Comparison of ENCODE assay signal across 1 cellular context in genomic region chr5:140725799-140726471, GRCh38.
A peak's percentile ranks its signal among the peaks of the same experiment; 100 is the strongest.
TF ChIP-seq lines count a peak whose summit lies in the region.

No MANE protein-coding gene starts in this region.

TF ChIP-seq in GM12878, 131 proteins besides CTCF, POLR2A, EP300 and RAD21 (continued from another document and continues in another):
- TF ChIP-seq PKNOX1 (IDR thresholded peaks at IDR 0.05) (peak; percentile 38; the same call in 1 of the 2 replicates), FOXK2 (IDR thresholded peaks at IDR 0.05) (no peak), ZBTB33 (IDR thresholded peaks at IDR 0.05) (no peak), CHD2 (IDR thresholded peaks at IDR 0.05; ENCODE audit: borderline replicate concordance, low read depth, low read length) (no peak), ZBTB11 (CRISPR knock-in tag; IDR thresholded peaks at IDR 0.05) (peak; percentile 3; the same call in 1 of the 2 replicates), ATF2 (IDR thresholded peaks at IDR 0.05; ENCODE audit: low read length) (no peak), USF2 (IDR thresholded peaks at IDR 0.05; ENCODE audit: borderline replicate concordance, low read depth, low read length) (no peak), MYC (IDR thresholded peaks at IDR 0.05; ENCODE audit: insufficient read depth, insufficient read length, insufficient replicate concordance, low read length, severe bottlenecking) (no peak), ZZZ3 (IDR thresholded peaks at IDR 0.05; ENCODE audit: control insufficient read depth, insufficient read length, low read depth) (no peak), RB1 (IDR thresholded peaks at IDR 0.05; ENCODE audit: borderline replicate concordance) (no peak), RCOR1 (conservative IDR thresholded peaks at IDR 0.05; ENCODE audit: low read depth, low read length) (0 out of 2 replicates have a peak, but pooled peaks have one; percentile 45), ZBTB4 (CRISPR knock-in tag; IDR thresholded peaks at IDR 0.05) (no peak), GABPA (IDR thresholded peaks at IDR 0.05; ENCODE audit: low read depth) (peak; percentile 73; the same call in 1 of the 2 replicates), SMC3 (IDR thresholded peaks at IDR 0.05; ENCODE audit: borderline replicate concordance, low read length) (no peak), PBX3 (IDR thresholded peaks at IDR 0.05; ENCODE audit: insufficient replicate concordance, low read depth, low read length) (no peak), ZNF274 (IDR thresholded peaks at IDR 0.05; ENCODE audit: insufficient read depth, insufficient read length) (no peak), IRF4 (IDR thresholded peaks at IDR 0.05; ENCODE audit: low read depth, low read length) (peak; percentile 77), DPF2 (IDR thresholded peaks at IDR 0.05) (no peak), NKRF (conservative IDR thresholded peaks at IDR 0.05) (no peak), ATF7 (IDR thresholded peaks at IDR 0.05; ENCODE audit: low read depth) (peak; percentile 71), TCF12 (IDR thresholded peaks at IDR 0.05; ENCODE audit: low read depth, low read length) (no peak), GATAD2B (conservative IDR thresholded peaks at IDR 0.05; ENCODE audit: low read depth) (no peak), MYB (IDR thresholded peaks at IDR 0.05; ENCODE audit: borderline replicate concordance, low read depth, low read length) (no peak), ELK1 (IDR thresholded peaks at IDR 0.05; ENCODE audit: low read depth, low read length) (no peak), EGR1 (IDR thresholded peaks at IDR 0.05; ENCODE audit: borderline replicate concordance in 1 of 2, low read depth in 2 of 2, low read length in 2 of 2) (no peak), BACH1 (IDR thresholded peaks at IDR 0.05; ENCODE audit: borderline replicate concordance) (peak; percentile 94; the same call in 1 of the 2 replicates), USF1 (IDR thresholded peaks at IDR 0.05; ENCODE audit: borderline replicate concordance, extremely low read length, insufficient read depth, low read depth, low read length) (no peak), SKIL (IDR thresholded peaks at IDR 0.05; ENCODE audit: low read depth, poor library complexity, severe bottlenecking) (peak; percentile 76), STAT3 (IDR thresholded peaks at IDR 0.05; ENCODE audit: low read depth, low read length) (no peak), ZSCAN29 (IDR thresholded peaks at IDR 0.05) (peak; percentile 91), TARDBP (IDR thresholded peaks at IDR 0.05; ENCODE audit: borderline replicate concordance) (peak; percentile 86; the same call in 1 of the 2 replicates), ZNF207 (IDR thresholded peaks at IDR 0.05; ENCODE audit: borderline replicate concordance) (no peak), POLR2AphosphoS5 (IDR thresholded peaks at IDR 0.05; ENCODE audit: low read length) (no peak), HDAC2 (IDR thresholded peaks at IDR 0.05) (no peak), RAD51 (IDR thresholded peaks at IDR 0.05) (no peak), WRNIP1 (IDR thresholded peaks at IDR 0.05; ENCODE audit: borderline replicate concordance, low read depth, low read length) (no peak), STAT1 (conservative IDR thresholded peaks at IDR 0.05) (no peak), BMI1 (IDR thresholded peaks at IDR 0.05; ENCODE audit: borderline replicate concordance) (no peak), NR2C2 (IDR thresholded peaks at IDR 0.05; ENCODE audit: borderline replicate concordance, control insufficient read depth, insufficient read length, low read depth) (no peak)
